In genomic region chr9:114291064-114291474, GRCh38 we compare ENCODE assay signal across 8 cellular contexts. TPM values are rescaled to one million over a fixed set of nuclear protein-coding genes. Genes with fewer than 3 reads are reported as not detected.
DNase-seq lines count a peak whose midpoint lies in the region; ATAC-seq and TF ChIP-seq lines count a peak whose summit lies in the region.

No MANE protein-coding gene starts in this region.

- H3K9me2 ChIP-seq in SU-DHL-6 (replicated peaks; ENCODE audit: insufficient read depth, low read length): no peaks in the 10 kb centered on the region

- no peaks in the 10 kb centered on the region for H3K4me1 ChIP-seq in heart right ventricle

- H2AFZ ChIP-seq in SU-DHL-6 (ENCODE audit: low read depth, low read length, severe bottlenecking): no peak overlapping the region

- WGBS in heart right ventricle, 2 donors: 18 to 19% methylated on average over 12 of the region's 12 CpGs

- no peak overlapping the region for H3K9ac ChIP-seq in SU-DHL-6 (ENCODE audit: low read length)

- no peaks in the 10 kb centered on the region for H3F3A ChIP-seq in SU-DHL-6 (ENCODE audit: insufficient read depth)

- no peak overlapping the region for H3K4me2 ChIP-seq in SU-DHL-6 (ENCODE audit: low read depth, low read length, poor library complexity, severe bottlenecking)

- no peak overlapping the region for H3K4me3 ChIP-seq in Jurkat, Clone E6-1 (ENCODE audit: low read length)
- H3K4me3 ChIP-seq in SU-DHL-6 (ENCODE audit: insufficient read depth, low read length, poor library complexity, severe bottlenecking) (no peak overlapping the region), heart right ventricle (no peak overlapping the region)

- peaks cover 9% of the 10 kb centered on the region; the same call in 1 of the 2 replicates for H3K9me3 ChIP-seq in SU-DHL-6 (ENCODE audit: insufficient read depth, low read length)
- peaks cover 0 to 20% (median 0%) of the 10 kb centered on the region in 11 donors for H3K9me3 ChIP-seq in heart right ventricle

- H3K27me3 ChIP-seq in SU-DHL-6 (ENCODE audit: low read length): no peaks in the 10 kb centered on the region
- H3K27me3 ChIP-seq in heart right ventricle: no peaks in the 10 kb centered on the region

- peak; percentile 77 for DNase-seq in Daoy (ENCODE audit: low read depth)
- peak; percentile 39 for DNase-seq in Jurkat, Clone E6-1 (ENCODE audit: low read depth, low spot score)
- DNase-seq in activated naive CD8-positive, alpha-beta T cell treated with anti-CD3 and anti-CD28 coated beads, Interleukin-2, amount 50 U/mL, for 16 hours (ENCODE audit: low read depth, low spot score): peak; percentile 36
- peak; percentile 62 to 76 for DNase-seq in heart right ventricle
- DNase-seq in retina: peak; percentile 89

- TF ChIP-seq CTCF in SU-DHL-6 (IDR thresholded peaks at IDR 0.05; ENCODE audit: insufficient read depth, low read length, poor library complexity, severe bottlenecking) (peak; percentile 75), heart right ventricle (IDR thresholded peaks at IDR 0.05) (peak; percentile 87 to 96 (median 95))

- ATAC-seq in heart right ventricle: peak; percentile 12 to 67 (median 48)
- ATAC-seq in HG03520 (IDR thresholded peaks at IDR 0.05; ENCODE audit: unreplicated experiment): no peak
- ATAC-seq in HG03097 (IDR thresholded peaks at IDR 0.05; ENCODE audit: low FRiP score, unreplicated experiment): no peak

- H4K20me1 ChIP-seq in SU-DHL-6 (ENCODE audit: low read depth, low read length): no peaks in the 10 kb centered on the region

- intact Hi-C loops in heart right ventricle (cut with DNase I): loop anchor here in 9 of 10 donors (1.0 to 10.0 kb wide), 10 partner anchors 134 to 209 kb away; partner anchors contain the start of gene COL27A1 (in 5 of the 9)

- H3K79me2 ChIP-seq in SU-DHL-6 (ENCODE audit: insufficient read depth, low read length): no peaks in the 10 kb centered on the region

- H3K36me3 ChIP-seq in SU-DHL-6 (ENCODE audit: low read length) (no peaks in the 10 kb centered on the region), heart right ventricle (peaks cover 0 to 42% (median 10%) of the 10 kb centered on the region in 9 donors)

- no peak overlapping the region for H3K27ac ChIP-seq in SU-DHL-6 (ENCODE audit: low read depth, low read length)
- no peak overlapping the region for H3K27ac ChIP-seq in heart right ventricle

RNA-seq across cellular contexts. Expression of gene ORM1, which starts 31.8 kb away (rescaled TPM):
- total RNA-seq in Daoy (2014; rRNA removed; shearing (Covaris generic)): not detected in 2 replicates
- not detected for polyA plus RNA-seq in Jurkat, Clone E6-1 (2012; ENCODE audit: insufficient read depth, insufficient read length)
- total RNA-seq in heart right ventricle: under 1 TPM in 3 of 10 donors, not detected in 7; 0.37 to 0.70 (median 0.55) TPM
- polyA plus RNA-seq in heart right ventricle: under 1 TPM; 0.13 to 0.59 TPM

RNA-seq across cellular contexts. Expression of gene ORM2, which starts 38.6 kb away (rescaled TPM):
- total RNA-seq in Daoy (2014; rRNA removed; shearing (Covaris generic)): not detected in 2 replicates
- polyA plus RNA-seq in Jurkat, Clone E6-1 (2012; ENCODE audit: insufficient read depth, insufficient read length): not detected
- total RNA-seq in heart right ventricle: not detected
- under 1 TPM in 1 of 2 donors, not detected in 1; 0.44 TPM for polyA plus RNA-seq in heart right ventricle

Comparison
In these comparisons a context has a peak if more than half of its experiments do, and no peak if none do; other contexts are left out.
1. DNase-seq: peak in every context shown above with its lines; median percentile 89 in retina; 77 in Daoy; 69 in heart right ventricle; 39 in Jurkat, Clone E6-1; 36 in activated naive CD8-positive, alpha-beta T cell treated with anti-CD3 and anti-CD28 coated beads, Interleukin-2, amount 50 U/mL, for 16 hours.
2. ATAC-seq: peak in heart right ventricle (8 of 8); none in HG03520 (single experiment) and HG03097 (single experiment).